Comparison of ENCODE assay signal across 8 cellular contexts in the genomic region with DNA sequence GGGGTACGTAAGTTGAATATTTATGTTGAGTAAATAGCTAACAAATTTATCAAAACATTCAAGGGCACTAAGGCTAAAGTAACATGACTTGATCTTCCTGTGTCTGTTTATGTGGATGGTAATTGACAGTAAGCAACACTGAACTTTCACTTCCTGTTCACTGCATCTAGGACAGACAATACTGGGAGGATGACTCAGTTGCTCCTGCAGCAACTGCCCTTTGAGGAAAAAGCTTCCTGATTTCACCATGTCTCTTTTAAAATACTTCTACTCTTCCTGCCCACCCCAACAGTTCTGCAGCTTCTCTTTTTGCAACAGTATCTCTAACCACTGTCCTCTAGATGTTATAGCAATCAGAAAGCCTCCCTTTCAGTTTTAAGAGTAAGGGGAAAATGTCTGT.
DNase-seq lines count a peak whose midpoint lies in the region; ATAC-seq, FAIRE-seq and TF ChIP-seq lines count a peak whose summit lies in the region.

No MANE protein-coding gene starts in this region.

- H3K27me3 Mint-ChIP-seq in osteocyte (ENCODE audit: unreplicated experiment): no peaks in the 10 kb centered on the region
- H3K27me3 Mint-ChIP-seq in naive thymus-derived CD8-positive, alpha-beta T cell: no peaks in the 10 kb centered on the region

- no peak overlapping the region for H3K4me3 ChIP-seq in endothelial cell of umbilical vein (replicated peaks in 1 of 3; ENCODE audit: insufficient read depth in 1 of 3, low read depth in 1 of 3, low read length in 3 of 3)

- BruUV-seq in endothelial cell of umbilical vein (replicated peaks; lab: Mats Ljungman, UMichigan): no TSS peak

- dilution Hi-C loops in endothelial cell of umbilical vein (cut with MboI; ENCODE audit: extremely low pct_ligation_motif_present, low sequenced_read_pairs): no loop called here

- H3K9ac ChIP-seq in endothelial cell of umbilical vein (replicated peaks; ENCODE audit: extremely low read depth, insufficient read depth, low read length): no peak overlapping the region

- no peaks in the 10 kb centered on the region for H4K20me1 ChIP-seq in endothelial cell of umbilical vein (replicated peaks; ENCODE audit: control insufficient read depth, extremely low read depth, insufficient read depth, low read length)

- no peaks in the 10 kb centered on the region for H3K9me3 ChIP-seq in endothelial cell of umbilical vein (replicated peaks; ENCODE audit: control insufficient read depth, insufficient read depth, low read length)

- H3K79me2 ChIP-seq in endothelial cell of umbilical vein (ENCODE audit: control insufficient read depth, insufficient read depth, low read length): no peaks in the 10 kb centered on the region

- no peaks in the 10 kb centered on the region for H3K27me3 ChIP-seq in endothelial cell of umbilical vein (ENCODE audit: control insufficient read depth in 2 of 2, insufficient read depth in 2 of 2, low read length in 2 of 2)

- peaks cover 17% of the 10 kb centered on the region for H3K36me3 Mint-ChIP-seq in osteocyte (ENCODE audit: unreplicated experiment)
- H3K36me3 Mint-ChIP-seq in naive thymus-derived CD8-positive, alpha-beta T cell: no peaks in the 10 kb centered on the region

- H3K9me3 Mint-ChIP-seq in osteocyte (ENCODE audit: unreplicated experiment): no peaks in the 10 kb centered on the region
- H3K9me3 Mint-ChIP-seq in naive thymus-derived CD8-positive, alpha-beta T cell: peaks cover 0 to 19% (median 0%) of the 10 kb centered on the region in 9 donors

- TF ChIP-seq CTCF in endothelial cell of umbilical vein (IDR thresholded peaks at IDR 0.05; ENCODE audit: extremely low read depth in 1 of 2, insufficient read depth in 1 of 2, low read depth in 1 of 2, low read length in 2 of 2): no peak
- no peak for TF ChIP-seq CTCF in osteocyte (IDR thresholded peaks at IDR 0.05)

- POLR2A ChIA-PET in endothelial cell of umbilical vein (lab: Charles Lee): no interaction called here
- POLR2A ChIA-PET in naive thymus-derived CD8-positive, alpha-beta T cell (lab: Charles Lee): no interaction called here

- peak overlapping the region; percentile 30 for H3K4me2 ChIP-seq in endothelial cell of umbilical vein (ENCODE audit: insufficient read depth, low read length)

- no peak overlapping the region for H3K27ac ChIP-seq in endothelial cell of umbilical vein (ENCODE audit: insufficient read depth, low read depth, low read length)

- peaks cover 2% of the 10 kb centered on the region for H3K9me1 ChIP-seq in endothelial cell of umbilical vein (replicated peaks; ENCODE audit: control insufficient read depth, extremely low read depth, insufficient read depth, low read length)

- peak overlapping the region; percentile 23 for H3K27ac Mint-ChIP-seq in osteocyte (ENCODE audit: unreplicated experiment)
- H3K27ac Mint-ChIP-seq in naive thymus-derived CD8-positive, alpha-beta T cell: no peak overlapping the region

- peaks cover 8% of the 10 kb centered on the region for H3K4me1 ChIP-seq in endothelial cell of umbilical vein (ENCODE audit: control insufficient read depth, extremely low read depth, insufficient read depth, low read length)

- TF ChIP-seq POLR2A in endothelial cell of umbilical vein (IDR thresholded peaks at IDR 0.05; ENCODE audit: low read depth, low read length): no peak

- FAIRE-seq in endothelial cell of umbilical vein (lab: Jason Lieb, UNC): no peak

- no peak overlapping the region for H3K4me3 Mint-ChIP-seq in osteocyte (ENCODE audit: unreplicated experiment)
- H3K4me3 Mint-ChIP-seq in naive thymus-derived CD8-positive, alpha-beta T cell: peak overlapping the region in 1 of 10 donors; percentile 48

- H2AFZ ChIP-seq in endothelial cell of umbilical vein (ENCODE audit: low read depth, low read length): no peak overlapping the region

- ATAC-seq in GM21423 (IDR thresholded peaks at IDR 0.05; ENCODE audit: unreplicated experiment): peak; percentile 82
- ATAC-seq in naive thymus-derived CD8-positive, alpha-beta T cell: no peak

- no peaks in the 10 kb centered on the region for H3K36me3 ChIP-seq in endothelial cell of umbilical vein (ENCODE audit: control insufficient read depth in 2 of 2, extremely low read depth in 1 of 2, insufficient read depth in 2 of 2, low read length in 2 of 2)

- CTCF ChIA-PET in endothelial cell of umbilical vein (lab: Charles Lee): interaction anchor here (1.5 to 2.4 kb wide), 2 partner anchors 11 to 56 kb away, joined by 3 to 9 read pairs; no protein-coding TSS in a partner anchor

- intact Hi-C loops in endothelial cell of umbilical vein (cut with micrococcal nuclease): no loop called here

- peaks cover 13% of the 10 kb centered on the region for H3K4me1 Mint-ChIP-seq in osteocyte (ENCODE audit: unreplicated experiment)
- peaks cover 0 to 11% (median 0%) of the 10 kb centered on the region in 4 donors for H3K4me1 Mint-ChIP-seq in naive thymus-derived CD8-positive, alpha-beta T cell

- DNase-seq in AG20443 (ENCODE audit: low spot score): peak; percentile 37
- peak; percentile 88 for DNase-seq in LHCN-M2 (ENCODE audit: low read depth)
- peak; percentile 53 for DNase-seq in endothelial cell of umbilical vein (ENCODE audit: low read depth, low spot score)
- no peak for DNase-seq in osteocyte (ENCODE audit: extremely low spot score, unreplicated experiment)
- DNase-seq in naive thymus-derived CD8-positive, alpha-beta T cell: no peak
- no peak for DNase-seq in stimulated activated naive CD4-positive, alpha-beta T cell treated with Interleukin-2 at 50 U/mL for 16 hours (lab: John Stamatoyannopoulos, UW)
- DNase-seq in NCI-H1105 (lab: John Stamatoyannopoulos, UW): no peak

TF ChIP-seq in endothelial cell of umbilical vein, 7 proteins besides CTCF, POLR2A, EP300 and RAD21:
- TF ChIP-seq JUN (IDR thresholded peaks at IDR 0.05; ENCODE audit: borderline replicate concordance, insufficient read depth, insufficient read length, low read depth) (peak; percentile 29), POLR2AphosphoS5 (IDR thresholded peaks at IDR 0.05; ENCODE audit: insufficient read depth, low read depth, low read length) (no peak), FOS (IDR thresholded peaks at IDR 0.05; ENCODE audit: borderline replicate concordance, insufficient read depth, low read length) (peak; percentile 69)
- TF ChIP-seq, protein P1, sequence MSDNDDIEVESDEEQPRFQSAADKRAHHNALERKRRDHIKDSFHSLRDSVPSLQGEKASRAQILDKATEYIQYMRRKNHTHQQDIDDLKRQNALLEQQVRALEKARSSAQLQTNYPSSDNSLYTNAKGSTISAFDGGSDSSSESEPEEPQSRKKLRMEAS (IDR thresholded peaks at IDR 0.05; ENCODE audit: insufficient read depth, insufficient read length): no peak

Comparison
In these comparisons a context has a peak if more than half of its experiments do, and no peak if none do; other contexts are left out.
1. DNase-seq: peak in AG20443 (single experiment), LHCN-M2 (single experiment) and endothelial cell of umbilical vein (single experiment); none in osteocyte (single experiment), naive thymus-derived CD8-positive, alpha-beta T cell (0 of 10), stimulated activated naive CD4-positive, alpha-beta T cell treated with Interleukin-2 at 50 U/mL for 16 hours (single experiment) and NCI-H1105 (single experiment).